ENCODE assay signal across 13 cellular contexts in the genomic region with DNA sequence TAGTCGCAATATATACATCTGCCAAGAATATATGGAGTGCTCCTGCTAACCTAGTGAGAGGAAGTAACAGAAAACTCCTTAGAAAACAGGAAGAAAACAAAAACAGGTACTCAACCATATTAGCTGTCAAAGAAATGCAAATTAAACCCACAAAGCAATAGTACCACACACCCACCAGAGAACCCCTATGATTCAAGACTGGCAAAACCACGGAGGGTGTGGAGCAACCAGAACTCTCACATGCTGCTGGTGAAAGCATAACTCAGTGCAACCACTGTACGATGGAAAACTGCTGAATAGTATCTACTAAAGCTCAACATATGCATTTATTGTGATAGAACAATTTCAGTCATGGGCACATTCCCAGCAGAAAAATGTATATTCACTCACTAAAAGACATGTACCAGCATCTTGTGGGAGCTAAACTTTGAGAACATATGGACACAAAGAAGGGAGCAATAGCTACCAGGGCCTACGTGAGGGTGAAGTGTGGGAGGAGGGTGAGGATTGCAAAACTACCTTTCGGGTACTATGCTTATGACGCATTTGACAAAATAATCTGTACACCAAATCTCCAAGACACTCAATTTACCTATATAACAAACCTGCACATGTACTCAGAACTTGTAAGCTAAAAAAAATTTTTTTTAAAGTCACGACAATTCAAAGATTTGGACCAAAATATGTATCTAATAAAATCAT. TPM values are rescaled to one million over a fixed set of nuclear protein-coding genes. Genes with fewer than 3 reads are reported as not detected.
DNase-seq lines count a peak whose midpoint lies in the region; ATAC-seq and TF ChIP-seq lines count a peak whose summit lies in the region.
"Had no signal": no experiment of that assay in that cellular context is flagged by ENCODE, and none has a peak within 500 bp of the region (broad histone marks: within the 10 kb centered on the region; RNA-seq: fewer than 3 reads in every experiment).

No MANE protein-coding gene starts in this region.

- no peak overlapping the region for H3K27ac ChIP-seq in foreskin keratinocyte

- no peaks in the 10 kb centered on the region for H3K36me3 Mint-ChIP-seq in activated naive CD4-positive, alpha-beta T cell treated with anti-CD3 and anti-CD28 coated beads, Interleukin-2, amount 10 ng/mL, durations not matched to agents 7 days and 5 days
- H3K36me3 Mint-ChIP-seq: IgD-negative memory B cell had no signal

- peaks cover 16% of the 10 kb centered on the region for H3K27me3 Mint-ChIP-seq in activated naive CD4-positive, alpha-beta T cell treated with anti-CD3 and anti-CD28 coated beads, Interleukin-2, amount 10 ng/mL, durations not matched to agents 7 days and 5 days

- CTCF ChIA-PET in activated naive CD4-positive, alpha-beta T cell treated with anti-CD3 and anti-CD28 coated beads, Interleukin-2, amount 10 ng/mL, durations not matched to agents 7 days and 5 days (lab: Charles Lee): interaction anchor here (1.3 to 7.8 kb wide), 3 partner anchors 11 to 22 kb away, joined by 3 to 189 read pairs (median 5); no protein-coding TSS in a partner anchor

- no peaks in the 10 kb centered on the region for H3K9me3 Mint-ChIP-seq in activated naive CD4-positive, alpha-beta T cell treated with anti-CD3 and anti-CD28 coated beads, Interleukin-2, amount 10 ng/mL, durations not matched to agents 7 days and 5 days
- H3K9me3 Mint-ChIP-seq: IgD-negative memory B cell had no signal

- DNase-seq in foreskin keratinocyte (no peak), HuH-7 (ENCODE audit: low spot score) (no peak), NCI-H2029 (lab: John Stamatoyannopoulos, UW) (no peak)
- DNase-seq in activated naive CD4-positive, alpha-beta T cell treated with anti-CD3 and anti-CD28 coated beads, Interleukin-2, amount 10 ng/mL, durations not matched to agents 7 days and 5 days: no peak
- DNase-seq: hypothalamus; NCI-H2081 treated with DMSO at 0.1 percent for 48 hours; occipital lobe; stimulated activated naive CD4-positive, alpha-beta T cell treated with Interleukin-2 at 50 U/mL for 16 hours had no signal

- no peak overlapping the region for H3K27ac Mint-ChIP-seq in activated naive CD4-positive, alpha-beta T cell treated with anti-CD3 and anti-CD28 coated beads, Interleukin-2, amount 10 ng/mL, durations not matched to agents 7 days and 5 days
- H3K27ac Mint-ChIP-seq: IgD-negative memory B cell had no signal

- peaks cover 4% of the 10 kb centered on the region for H3K4me1 Mint-ChIP-seq in activated naive CD4-positive, alpha-beta T cell treated with anti-CD3 and anti-CD28 coated beads, Interleukin-2, amount 10 ng/mL, durations not matched to agents 7 days and 5 days

- H3K27me3 ChIP-seq in foreskin keratinocyte: no peaks in the 10 kb centered on the region

- TF ChIP-seq CTCF in foreskin keratinocyte (conservative IDR thresholded peaks at IDR 0.05): no peak

- peaks cover 23% of the 10 kb centered on the region for H3K4me1 ChIP-seq in foreskin keratinocyte

- ATAC-seq in GM18519 (IDR thresholded peaks at IDR 0.05; ENCODE audit: low FRiP score, unreplicated experiment) (peak; percentile 58), GM21515 (IDR thresholded peaks at IDR 0.05; ENCODE audit: unreplicated experiment) (peak; percentile 65), HG03469 (IDR thresholded peaks at IDR 0.05; ENCODE audit: unreplicated experiment) (peak; percentile 45), foreskin keratinocyte (peak; percentile 18)
- ATAC-seq: Panc1 had no signal

- no peak overlapping the region for H3K4me3 Mint-ChIP-seq in activated naive CD4-positive, alpha-beta T cell treated with anti-CD3 and anti-CD28 coated beads, Interleukin-2, amount 10 ng/mL, durations not matched to agents 7 days and 5 days
- H3K4me3 Mint-ChIP-seq: IgD-negative memory B cell had no signal

RNA-seq across cellular contexts. Expression of gene PTPN3, which starts 34.0 kb away (rescaled TPM):
- total RNA-seq in foreskin keratinocyte: 14.4 and 19.5 TPM in 2 replicates
- polyA plus RNA-seq in foreskin keratinocyte: 7.5 and 12.2 TPM in 2 replicates
- polyA plus RNA-seq: IgD-negative memory B cell had no signal
